ENCODE assay signal across 1 cellular context in the genomic region with DNA sequence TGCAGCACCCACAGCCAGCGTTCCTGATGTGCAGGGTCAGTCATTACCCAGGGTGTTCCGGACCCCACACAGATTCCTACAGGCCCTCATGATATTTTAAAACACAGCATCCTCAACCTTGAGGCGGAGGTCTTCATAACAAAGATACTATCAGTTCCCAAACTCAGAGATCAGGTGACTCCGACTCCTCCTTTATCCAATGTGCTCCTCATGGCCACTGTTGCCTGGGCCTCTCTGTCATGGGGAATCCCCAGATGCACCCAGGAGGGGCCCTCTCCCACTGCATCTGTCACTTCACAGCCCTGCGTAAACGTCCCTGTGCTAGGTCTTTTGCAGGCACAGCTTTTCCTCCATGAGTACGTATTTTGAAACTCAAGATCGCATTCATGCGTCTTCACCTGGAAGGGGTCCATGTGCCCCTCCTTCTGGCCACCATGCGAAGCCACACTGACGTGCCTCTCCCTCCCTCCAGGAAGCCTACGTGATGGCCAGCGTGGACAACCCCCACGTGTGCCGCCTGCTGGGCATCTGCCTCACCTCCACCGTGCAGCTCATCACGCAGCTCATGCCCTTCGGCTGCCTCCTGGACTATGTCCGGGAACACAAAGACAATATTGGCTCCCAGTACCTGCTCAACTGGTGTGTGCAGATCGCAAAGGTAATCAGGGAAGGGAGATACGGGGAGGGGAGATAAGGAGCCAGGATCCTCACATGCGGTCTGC.
TF ChIP-seq lines count a peak whose summit lies in the region.

No MANE protein-coding gene starts in this region.

TF ChIP-seq in H1, 55 proteins besides CTCF, POLR2A, EP300 and RAD21 (continued from another document):
- TF ChIP-seq USF2 (IDR thresholded peaks at IDR 0.05; ENCODE audit: low read length) (no peak), MAFK (IDR thresholded peaks at IDR 0.05; ENCODE audit: low read depth, low read length) (no peak), TCF12 (IDR thresholded peaks at IDR 0.05; ENCODE audit: low read depth, low read length) (no peak), POU5F1 (IDR thresholded peaks at IDR 0.05; ENCODE audit: low read depth, low read length) (no peak)
